Comparison of ENCODE assay signal across 8 cellular contexts in genomic region chr4:28686618-28687017, GRCh38.
DNase-seq lines count a peak whose midpoint lies in the region; ATAC-seq, FAIRE-seq and TF ChIP-seq lines count a peak whose summit lies in the region.

No MANE protein-coding gene starts in this region.

- H4K20me1 ChIP-seq in GM23248 (ENCODE audit: insufficient read depth) = no peaks in the 10 kb centered on the region

- TF ChIP-seq CTCF in heart left ventricle (IDR thresholded peaks at IDR 0.05) = peak; percentile 16 to 54 (median 32)

- H2AFZ ChIP-seq in GM23248 = no peak overlapping the region

- no peaks in the 10 kb centered on the region for H3K36me3 ChIP-seq in GM23248 (ENCODE audit: low read depth)
- H3K36me3 ChIP-seq in heart left ventricle = no peaks in the 10 kb centered on the region

- 27 to 29% methylated on average over 4 of the region's 4 CpGs for WGBS in GM23248 (ENCODE audit: low coverage in 1 of 2, low lambda C conversion rate in 2 of 2, missing lambda C conversion rate in 2 of 2), 2 experiments
- 56 to 64% (median 60%) methylated on average over 4 of the region's 4 CpGs for WGBS in heart left ventricle, 4 donors

- intact Hi-C loops in heart left ventricle (cut with DNase I) = no loop called here

- no peak for TF ChIP-seq POLR2A in heart left ventricle (IDR thresholded peaks at IDR 0.05)

- H3K27ac ChIP-seq in GM23248 = no peak overlapping the region
- no peak overlapping the region for H3K27ac ChIP-seq in heart left ventricle

- no peak for FAIRE-seq in urothelium cell line (lab: Jason Lieb, UNC)

- no peaks in the 10 kb centered on the region for H3K9me3 ChIP-seq in GM23248 (ENCODE audit: low read depth)
- no peaks in the 10 kb centered on the region for H3K9me3 ChIP-seq in heart left ventricle

- in situ Hi-C loops in GM23248 (cut with MboI) = no loop called here

- H3K4me3 ChIP-seq in GM23248 = no peak overlapping the region
- no peak overlapping the region for H3K4me3 ChIP-seq in heart left ventricle

- ATAC-seq in heart left ventricle (peak; percentile 43 to 67 (median 58)), GM18520 (IDR thresholded peaks at IDR 0.05; ENCODE audit: unreplicated experiment) (no peak), GM18867 (IDR thresholded peaks at IDR 0.05; ENCODE audit: unreplicated experiment) (no peak)

- H3K9ac ChIP-seq in GM23248 = no peak overlapping the region

- H3K4me1 ChIP-seq in GM23248 (ENCODE audit: insufficient read depth) (no peaks in the 10 kb centered on the region), heart left ventricle (no peaks in the 10 kb centered on the region)

- no peaks in the 10 kb centered on the region for H3K79me2 ChIP-seq in GM23248 (ENCODE audit: insufficient read depth)

- no peak overlapping the region for H3K4me2 ChIP-seq in GM23248 (ENCODE audit: unreplicated experiment)

- H3K9me2 ChIP-seq in GM23248 (ENCODE audit: insufficient read depth) = 0 out of 2 replicates have a peak, but pooled peaks cover 4% of the 10 kb centered on the region

- H3K27me3 ChIP-seq in GM23248 (replicated peaks; ENCODE audit: insufficient read depth) (no peaks in the 10 kb centered on the region), heart left ventricle (no peaks in the 10 kb centered on the region)

- no peaks in the 10 kb centered on the region for H3F3A ChIP-seq in GM23248 (ENCODE audit: insufficient read depth)

- DNase-seq in AML-193 (lab: John Stamatoyannopoulos, UW) = peak; percentile 19 to 32
- peak; percentile 45 for DNase-seq in GM23248
- peak; percentile 7 for DNase-seq in RKO (ENCODE audit: low spot score)
- DNase-seq in heart left ventricle = peak in 3 of 5 donors; percentile 11 to 45 (median 43)
- DNase-seq in urothelium cell line (ENCODE audit: low spot score) = peak; percentile 13
- no peak for DNase-seq in NCI-H1048 (lab: John Stamatoyannopoulos, UW)

Comparison
In these comparisons a context has a peak if more than half of its experiments do, and no peak if none do; other contexts are left out.
1. ATAC-seq: peak in heart left ventricle (4 of 4); none in GM18520 (single experiment) and GM18867 (single experiment).